19 cellular contexts compared by ENCODE assay signal in genomic region chr16:52873997-52874500, GRCh38.
DNase-seq lines count a peak whose midpoint lies in the region; ATAC-seq and TF ChIP-seq lines count a peak whose summit lies in the region.
"Had no signal": no experiment of that assay in that cellular context is flagged by ENCODE, and none has a peak within 500 bp of the region (broad histone marks: within the 10 kb centered on the region; RNA-seq: fewer than 3 reads in every experiment).

No MANE protein-coding gene starts in this region.

- H3K4me3 Mint-ChIP-seq in GM23338: no peak overlapping the region
- H3K4me3 Mint-ChIP-seq in WTC11: peak overlapping the region; percentile 1; the same call in 1 of the 2 replicates
- H3K4me3 Mint-ChIP-seq: CD8-positive, alpha-beta T cell had no signal

- H3K9me3 ChIP-seq in neural cell (ENCODE audit: low read length): no peaks in the 10 kb centered on the region
- H3K9me3 ChIP-seq in psoas muscle: no peaks in the 10 kb centered on the region
- H3K9me3 ChIP-seq: BLaER1, SJCRH30 had no signal

- H3K4me1 Mint-ChIP-seq in GM23338 (peaks cover 32% of the 10 kb centered on the region), WTC11 (peaks cover 39% of the 10 kb centered on the region)

- ATAC-seq in GM23338: peak; percentile 97
- ATAC-seq in WTC11: peak; percentile 91
- ATAC-seq in GM18861 (IDR thresholded peaks at IDR 0.05; ENCODE audit: unreplicated experiment): no peak
- ATAC-seq in psoas muscle: no peak
- ATAC-seq: CD8-positive, alpha-beta T cell; GM12878 had no signal

- H3K4me3 ChIP-seq in GM23338: no peak overlapping the region
- no peak overlapping the region for H3K4me3 ChIP-seq in neural cell (ENCODE audit: low read length)
- no peak overlapping the region for H3K4me3 ChIP-seq in psoas muscle
- H3K4me3 ChIP-seq: BLaER1, GM12878, PC-9, SJCRH30 had no signal

- no peaks in the 10 kb centered on the region for H3K79me2 ChIP-seq in GM23338 (replicated peaks; ENCODE audit: insufficient read depth)
- no peaks in the 10 kb centered on the region for H3K79me2 ChIP-seq in neural cell (replicated peaks; ENCODE audit: insufficient read depth, low read length)

- intact Hi-C loops in psoas muscle (cut with DNase I): no loop called here

- no peak overlapping the region for H3K9ac ChIP-seq in neural cell (ENCODE audit: low read length)
- H3K9ac ChIP-seq: BLaER1, KMS-11 had no signal

- H3K9me2 ChIP-seq in GM23338 (ENCODE audit: insufficient read depth) (peaks cover 6% of the 10 kb centered on the region; the same call in 1 of the 2 replicates), neural cell (ENCODE audit: insufficient read depth, low read length) (no peaks in the 10 kb centered on the region)

- H3K4me2 ChIP-seq in GM23338 (peak overlapping the region; percentile 53), neural cell (ENCODE audit: low read length) (no peak overlapping the region)
- H3K4me2 ChIP-seq: BLaER1, KMS-11, PC-9 had no signal

- no peak for TF ChIP-seq RAD21 in neural cell (conservative IDR thresholded peaks at IDR 0.05)

- H3K27me3 ChIP-seq in GM23338 (ENCODE audit: insufficient read depth) (no peaks in the 10 kb centered on the region), neural cell (ENCODE audit: insufficient read depth, low read depth, low read length) (no peaks in the 10 kb centered on the region), psoas muscle (ENCODE audit: insufficient read depth in 3 of 3, low read length in 2 of 3) (no peaks in the 10 kb centered on the region)
- H3K27me3 ChIP-seq: BLaER1, SJCRH30 had no signal

- no peak for TF ChIP-seq EP300 in neural cell (conservative IDR thresholded peaks at IDR 0.05; ENCODE audit: poor library complexity, severe bottlenecking)

- H3K9me3 Mint-ChIP-seq in GM23338 (peaks cover under 1% of the 10 kb centered on the region; the same call in 2 of the 3 replicates), WTC11 (peaks cover 8% of the 10 kb centered on the region)
- H3K9me3 Mint-ChIP-seq: CD8-positive, alpha-beta T cell had no signal

- POLR2A ChIA-PET in WTC11 (lab: Charles Lee): no interaction called here

- DNase-seq in GM23338 (ENCODE audit: low spot score) (peak; percentile 79), WTC11 (ENCODE audit: low spot score) (peak; percentile 43), iPS DF 4.7 (ENCODE audit: extremely low read depth, low spot score) (peak; percentile 19), HPDE6-E6E7 (ENCODE audit: extremely low spot score) (no peak), psoas muscle (no peak)
- DNase-seq: Calu3; CD8-positive, alpha-beta T cell; MV-4-11; NCI-H1694 treated with DMSO at 0.1 percent for 48 hours; NCI-H2107; NCI-H345; NCI-H524 treated with DMSO at 0.1 percent for 48 hours; PC-9; SJCRH30 had no signal

- H3K27me3 Mint-ChIP-seq in GM23338 (ENCODE audit: insufficient read depth, low read depth, poor library complexity) (no peaks in the 10 kb centered on the region), WTC11 (ENCODE audit: low read depth) (peaks cover 4% of the 10 kb centered on the region)

- H3K36me3 Mint-ChIP-seq in GM23338 (ENCODE audit: low read depth): no peaks in the 10 kb centered on the region
- H3K36me3 Mint-ChIP-seq in WTC11: peaks cover 2% of the 10 kb centered on the region
- H3K36me3 Mint-ChIP-seq: CD8-positive, alpha-beta T cell had no signal

- H3K36me3 ChIP-seq in GM23338 (ENCODE audit: insufficient read depth) (no peaks in the 10 kb centered on the region), neural cell (ENCODE audit: insufficient read depth, low read length) (no peaks in the 10 kb centered on the region), psoas muscle (ENCODE audit: insufficient read depth in 1 of 2, low read depth in 1 of 2) (no peaks in the 10 kb centered on the region)
- H3K36me3 ChIP-seq: BLaER1, SJCRH30 had no signal

- TF ChIP-seq CTCF in GM23338 (conservative IDR thresholded peaks at IDR 0.05; ENCODE audit: low read depth in 2 of 2) (no peak), WTC11 (IDR thresholded peaks at IDR 0.05) (no peak), neural cell (IDR thresholded peaks at IDR 0.05; ENCODE audit: poor library complexity, severe bottlenecking) (no peak), psoas muscle (IDR thresholded peaks at IDR 0.05) (no peak)

- 50 to 70% (median 61%) methylated on average over 3 of the region's 3 CpGs for WGBS in psoas muscle, 3 donors

- H3K4me1 ChIP-seq in GM23338 (ENCODE audit: insufficient read depth) (peaks cover 21% of the 10 kb centered on the region), psoas muscle (no peaks in the 10 kb centered on the region)
- H3K4me1 ChIP-seq: BLaER1, SJCRH30 had no signal

- CTCF ChIA-PET in WTC11 (lab: Charles Lee): interaction anchor here (0.6 to 1.6 kb wide), 4 partner anchors 38 to 493 kb away, joined by 4 to 7 read pairs (median 4); no protein-coding TSS in a partner anchor

- no peak overlapping the region for H3K27ac Mint-ChIP-seq in GM23338
- 0 out of 2 replicates have a peak overlapping the region, but pooled peaks have one; percentile 20 for H3K27ac Mint-ChIP-seq in WTC11
- H3K27ac Mint-ChIP-seq: CD8-positive, alpha-beta T cell had no signal

- H3K27ac ChIP-seq in GM23338 (ENCODE audit: low read depth) (no peak overlapping the region), neural cell (ENCODE audit: low read length) (peak overlapping the region; percentile 12), psoas muscle (no peak overlapping the region)
- H3K27ac ChIP-seq: BLaER1, KMS-11, PC-9, SJCRH30 had no signal

- H4K20me1 ChIP-seq in GM23338 (replicated peaks; ENCODE audit: insufficient read depth): no peaks in the 10 kb centered on the region
- H4K20me1 ChIP-seq in neural cell (ENCODE audit: insufficient read depth): no peaks in the 10 kb centered on the region
- H4K20me1 ChIP-seq: BLaER1 had no signal

- H3F3A ChIP-seq in GM23338 (replicated peaks; ENCODE audit: low read depth) (no peaks in the 10 kb centered on the region), neural cell (ENCODE audit: insufficient read depth, low read length, poor library complexity, severe bottlenecking) (no peaks in the 10 kb centered on the region)

- H2AFZ ChIP-seq in GM23338: no peak overlapping the region
- no peak overlapping the region for H2AFZ ChIP-seq in neural cell (ENCODE audit: low read depth, low read length)
- H2AFZ ChIP-seq: PC-9 had no signal

TF ChIP-seq in GM23338, 12 proteins besides CTCF, POLR2A, EP300 and RAD21 (continues in another document):
- TF ChIP-seq ETS1 (IDR thresholded peaks at IDR 0.05): no peak
- no peak for TF ChIP-seq EZH2 (IDR thresholded peaks at IDR 0.05; ENCODE audit: low read depth, unreplicated experiment)
- TF ChIP-seq STAT1 (IDR thresholded peaks at IDR 0.05; ENCODE audit: unreplicated experiment): no peak
- TF ChIP-seq POLR2AphosphoS5 (IDR thresholded peaks at IDR 0.05; ENCODE audit: low read depth): no peak
- no peak for TF ChIP-seq CREB1 (CRISPR knock-in tag; IDR thresholded peaks at IDR 0.05; ENCODE audit: low read depth)
- TF ChIP-seq ZNF331 (CRISPR knock-in tag; IDR thresholded peaks at IDR 0.05; ENCODE audit: low read depth): no peak

TF ChIP-seq in WTC11, 78 proteins besides CTCF, POLR2A, EP300 and RAD21 (continues in another document):
- no peak for TF ChIP-seq GRHL2 (CRISPR knock-in tag; IDR thresholded peaks at IDR 0.05; ENCODE audit: insufficient replicate concordance, severe bottlenecking)
- TF ChIP-seq E2F4 (CRISPR knock-in tag; IDR thresholded peaks at IDR 0.05; ENCODE audit: borderline replicate concordance, low read depth): no peak
- no peak for TF ChIP-seq NR1H2 (CRISPR knock-in tag; IDR thresholded peaks at IDR 0.05)

TF ChIP-seq in neural cell, 6 proteins besides CTCF, POLR2A, EP300 and RAD21:
- no peak for TF ChIP-seq MXI1 (conservative IDR thresholded peaks at IDR 0.05; ENCODE audit: poor library complexity, severe bottlenecking)
- TF ChIP-seq EZH2 (IDR thresholded peaks at IDR 0.05; ENCODE audit: borderline replicate concordance, insufficient read depth, low read length, poor library complexity, severe bottlenecking): no peak
- TF ChIP-seq SMC3 (conservative IDR thresholded peaks at IDR 0.05; ENCODE audit: poor library complexity): peak; percentile 16
- no peak for TF ChIP-seq REST (IDR thresholded peaks at IDR 0.05; ENCODE audit: borderline replicate concordance)

Comparison
In these comparisons a context has a peak if more than half of its experiments do, and no peak if none do; other contexts are left out.
1. ATAC-seq: peak in GM23338 (single experiment) and WTC11 (single experiment); none in GM18861 (single experiment) and psoas muscle (0 of 4).
2. DNase-seq: peak in GM23338 (single experiment), WTC11 (single experiment) and iPS DF 4.7 (single experiment); none in HPDE6-E6E7 (single experiment) and psoas muscle (0 of 2).